Comparison of ENCODE assay signal across 1 cellular context in the genomic region with DNA sequence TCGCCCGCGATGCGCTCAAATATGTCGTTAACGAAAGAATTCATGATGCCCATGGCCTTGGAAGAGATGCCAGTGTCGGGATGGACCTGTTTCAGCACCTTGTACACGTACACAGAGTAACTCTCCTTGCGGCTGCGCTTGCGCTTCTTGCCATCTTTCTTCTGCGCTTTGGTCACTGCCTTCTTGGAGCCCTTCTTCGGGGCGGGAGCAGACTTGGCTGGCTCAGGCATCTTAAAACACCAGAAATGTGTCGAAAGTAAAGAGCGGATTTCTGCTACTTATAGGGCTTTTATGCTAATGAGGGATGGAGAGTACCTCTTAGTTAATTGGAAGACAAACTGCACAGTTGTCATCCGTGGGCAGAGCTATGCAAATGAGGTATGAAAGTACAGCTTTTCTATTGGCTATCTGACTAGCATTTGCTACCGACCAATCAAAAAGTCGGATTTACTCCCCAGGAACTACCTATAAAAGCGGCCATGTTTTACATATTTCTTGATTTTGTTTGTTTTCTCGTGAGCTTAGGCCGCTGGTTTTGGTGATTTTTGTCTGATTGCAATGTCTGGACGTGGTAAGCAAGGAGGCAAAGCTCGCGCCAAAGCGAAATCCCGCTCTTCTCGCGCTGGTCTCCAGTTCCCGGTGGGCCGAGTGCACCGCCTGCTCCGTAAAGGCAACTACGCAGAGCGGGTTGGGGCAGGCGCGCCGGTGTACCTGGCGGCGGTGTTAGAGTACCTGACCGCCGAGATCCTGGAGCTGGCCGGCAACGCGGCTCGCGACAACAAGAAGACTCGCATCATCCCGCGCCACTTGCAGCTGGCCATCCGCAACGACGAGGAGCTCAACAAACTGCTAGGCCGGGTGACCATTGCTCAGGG.
TF ChIP-seq lines count a peak whose summit lies in the region.

No MANE protein-coding gene starts in this region.

TF ChIP-seq in K562, 482 proteins besides CTCF, POLR2A, EP300 and RAD21 (continued from another document and continues in another):
- TF ChIP-seq, protein P1, sequence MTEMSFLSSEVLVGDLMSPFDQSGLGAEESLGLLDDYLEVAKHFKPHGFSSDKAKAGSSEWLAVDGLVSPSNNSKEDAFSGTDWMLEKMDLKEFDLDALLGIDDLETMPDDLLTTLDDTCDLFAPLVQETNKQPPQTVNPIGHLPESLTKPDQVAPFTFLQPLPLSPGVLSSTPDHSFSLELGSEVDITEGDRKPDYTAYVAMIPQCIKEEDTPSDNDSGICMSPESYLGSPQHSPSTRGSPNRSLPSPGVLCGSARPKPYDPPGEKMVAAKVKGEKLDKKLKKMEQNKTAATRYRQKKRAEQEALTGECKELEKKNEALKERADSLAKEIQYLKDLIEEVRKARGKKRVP (CRISPR knock-in tag; IDR thresholded peaks at IDR 0.05): no peak
- TF ChIP-seq HIVEP1 (CRISPR knock-in tag; IDR thresholded peaks at IDR 0.05): no peak
- no peak for TF ChIP-seq SMARCB1 (IDR thresholded peaks at IDR 0.05; ENCODE audit: insufficient read length, low read depth)
- no peak for TF ChIP-seq PTRF (tag; IDR thresholded peaks at IDR 0.05)
- TF ChIP-seq, protein P2, sequence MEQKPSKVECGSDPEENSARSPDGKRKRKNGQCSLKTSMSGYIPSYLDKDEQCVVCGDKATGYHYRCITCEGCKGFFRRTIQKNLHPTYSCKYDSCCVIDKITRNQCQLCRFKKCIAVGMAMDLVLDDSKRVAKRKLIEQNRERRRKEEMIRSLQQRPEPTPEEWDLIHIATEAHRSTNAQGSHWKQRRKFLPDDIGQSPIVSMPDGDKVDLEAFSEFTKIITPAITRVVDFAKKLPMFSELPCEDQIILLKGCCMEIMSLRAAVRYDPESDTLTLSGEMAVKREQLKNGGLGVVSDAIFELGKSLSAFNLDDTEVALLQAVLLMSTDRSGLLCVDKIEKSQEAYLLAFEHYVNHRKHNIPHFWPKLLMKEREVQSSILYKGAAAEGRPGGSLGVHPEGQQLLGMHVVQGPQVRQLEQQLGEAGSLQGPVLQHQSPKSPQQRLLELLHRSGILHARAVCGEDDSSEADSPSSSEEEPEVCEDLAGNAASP (IDR thresholded peaks at IDR 0.05): no peak
- peak; percentile 100 for TF ChIP-seq MTA3 (IDR thresholded peaks at IDR 0.05; ENCODE audit: borderline replicate concordance)
- no peak for TF ChIP-seq KLF6 (CRISPR knock-in tag; IDR thresholded peaks at IDR 0.05; ENCODE audit: borderline replicate concordance)
- no peak for TF ChIP-seq ZNF3 (CRISPR knock-in tag; IDR thresholded peaks at IDR 0.05)
- peak; percentile 37; the same call in 1 of the 2 replicates for TF ChIP-seq CXXC5 (CRISPR knock-in tag; IDR thresholded peaks at IDR 0.05)
- TF ChIP-seq ZNF830 (CRISPR knock-in tag; IDR thresholded peaks at IDR 0.05): peak; percentile 94; the same call in 1 of the 2 replicates
- no peak for TF ChIP-seq ZNF41 (CRISPR knock-in tag; conservative IDR thresholded peaks at IDR 0.05)
- peak; percentile 54; the same call in 1 of the 2 replicates for TF ChIP-seq MTA1 (IDR thresholded peaks at IDR 0.05; ENCODE audit: borderline replicate concordance)
- no peak for TF ChIP-seq ZBTB17 (CRISPR knock-in tag; IDR thresholded peaks at IDR 0.05)
- TF ChIP-seq MCM3 (IDR thresholded peaks at IDR 0.05): no peak
- no peak for TF ChIP-seq MECOM (CRISPR knock-in tag; IDR thresholded peaks at IDR 0.05)
- TF ChIP-seq DDX20 (tag; IDR thresholded peaks at IDR 0.05; ENCODE audit: low read depth): no peak
- peak; percentile 73 for TF ChIP-seq PHF8 (IDR thresholded peaks at IDR 0.05; ENCODE audit: borderline replicate concordance, low read length)
- no peak for TF ChIP-seq ZNF785 (CRISPR knock-in tag; IDR thresholded peaks at IDR 0.05)
- TF ChIP-seq ZNF707 (CRISPR knock-in tag; conservative IDR thresholded peaks at IDR 0.05): no peak
- TF ChIP-seq, protein P3, sequence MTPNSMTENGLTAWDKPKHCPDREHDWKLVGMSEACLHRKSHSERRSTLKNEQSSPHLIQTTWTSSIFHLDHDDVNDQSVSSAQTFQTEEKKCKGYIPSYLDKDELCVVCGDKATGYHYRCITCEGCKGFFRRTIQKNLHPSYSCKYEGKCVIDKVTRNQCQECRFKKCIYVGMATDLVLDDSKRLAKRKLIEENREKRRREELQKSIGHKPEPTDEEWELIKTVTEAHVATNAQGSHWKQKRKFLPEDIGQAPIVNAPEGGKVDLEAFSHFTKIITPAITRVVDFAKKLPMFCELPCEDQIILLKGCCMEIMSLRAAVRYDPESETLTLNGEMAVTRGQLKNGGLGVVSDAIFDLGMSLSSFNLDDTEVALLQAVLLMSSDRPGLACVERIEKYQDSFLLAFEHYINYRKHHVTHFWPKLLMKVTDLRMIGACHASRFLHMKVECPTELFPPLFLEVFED (CRISPR knock-in tag; conservative IDR thresholded peaks at IDR 0.05): no peak; the same call in 1 of the 2 replicates
- TF ChIP-seq NR3C1 (CRISPR knock-in tag; IDR thresholded peaks at IDR 0.05): 0 out of 2 replicates have a peak, but pooled peaks have one; percentile 54
- TF ChIP-seq, protein P4, sequence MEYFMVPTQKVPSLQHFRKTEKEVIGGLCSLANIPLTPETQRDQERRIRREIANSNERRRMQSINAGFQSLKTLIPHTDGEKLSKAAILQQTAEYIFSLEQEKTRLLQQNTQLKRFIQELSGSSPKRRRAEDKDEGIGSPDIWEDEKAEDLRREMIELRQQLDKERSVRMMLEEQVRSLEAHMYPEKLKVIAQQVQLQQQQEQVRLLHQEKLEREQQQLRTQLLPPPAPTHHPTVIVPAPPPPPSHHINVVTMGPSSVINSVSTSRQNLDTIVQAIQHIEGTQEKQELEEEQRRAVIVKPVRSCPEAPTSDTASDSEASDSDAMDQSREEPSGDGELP (CRISPR knock-in tag; IDR thresholded peaks at IDR 0.05; ENCODE audit: borderline replicate concordance): peak; percentile 86
- TF ChIP-seq EGR1 (conservative IDR thresholded peaks at IDR 0.05): no peak
- TF ChIP-seq FOXJ3 (CRISPR knock-in tag; IDR thresholded peaks at IDR 0.05): no peak
- TF ChIP-seq MYC (IDR thresholded peaks at IDR 0.05; ENCODE audit: low read depth, low read length): peak; percentile 74
- no peak; the same call in 1 of the 2 replicates for TF ChIP-seq MYC (CRISPR knock-in tag; IDR thresholded peaks at IDR 0.05; ENCODE audit: borderline replicate concordance, low read depth)
- TF ChIP-seq ZNF121 (CRISPR knock-in tag; conservative IDR thresholded peaks at IDR 0.05): peak; percentile 54
- peak; percentile 67 for TF ChIP-seq CREB1 (IDR thresholded peaks at IDR 0.05)
- peak; percentile 76 for TF ChIP-seq CREB1 (CRISPR knock-in tag; IDR thresholded peaks at IDR 0.05)
- peak; percentile 90 for TF ChIP-seq NFRKB (IDR thresholded peaks at IDR 0.05; ENCODE audit: low read depth)
- TF ChIP-seq CHD1 (IDR thresholded peaks at IDR 0.05; ENCODE audit: low read length): peak; percentile 98
- no peak for TF ChIP-seq JUN (IDR thresholded peaks at IDR 0.05; ENCODE audit: borderline replicate concordance, low read depth, low read length)
- TF ChIP-seq JUN (CRISPR knock-in tag; IDR thresholded peaks at IDR 0.05; ENCODE audit: borderline replicate concordance): no peak; the same call in 1 of the 2 replicates
- TF ChIP-seq, protein P5, sequence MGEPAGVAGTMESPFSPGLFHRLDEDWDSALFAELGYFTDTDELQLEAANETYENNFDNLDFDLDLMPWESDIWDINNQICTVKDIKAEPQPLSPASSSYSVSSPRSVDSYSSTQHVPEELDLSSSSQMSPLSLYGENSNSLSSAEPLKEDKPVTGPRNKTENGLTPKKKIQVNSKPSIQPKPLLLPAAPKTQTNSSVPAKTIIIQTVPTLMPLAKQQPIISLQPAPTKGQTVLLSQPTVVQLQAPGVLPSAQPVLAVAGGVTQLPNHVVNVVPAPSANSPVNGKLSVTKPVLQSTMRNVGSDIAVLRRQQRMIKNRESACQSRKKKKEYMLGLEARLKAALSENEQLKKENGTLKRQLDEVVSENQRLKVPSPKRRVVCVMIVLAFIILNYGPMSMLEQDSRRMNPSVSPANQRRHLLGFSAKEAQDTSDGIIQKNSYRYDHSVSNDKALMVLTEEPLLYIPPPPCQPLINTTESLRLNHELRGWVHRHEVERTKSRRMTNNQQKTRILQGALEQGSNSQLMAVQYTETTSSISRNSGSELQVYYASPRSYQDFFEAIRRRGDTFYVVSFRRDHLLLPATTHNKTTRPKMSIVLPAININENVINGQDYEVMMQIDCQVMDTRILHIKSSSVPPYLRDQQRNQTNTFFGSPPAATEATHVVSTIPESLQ (CRISPR knock-in tag; IDR thresholded peaks at IDR 0.05): peak; percentile 30; the same call in 1 of the 2 replicates
- peak; percentile 49 for TF ChIP-seq ATF7 (IDR thresholded peaks at IDR 0.05)
- TF ChIP-seq TEAD2 (tag; IDR thresholded peaks at IDR 0.05): no peak
- peak; percentile 95 for TF ChIP-seq RBM39 (optimal IDR thresholded peaks at IDR 0.05; ENCODE audit: low read depth, low read length)
- TF ChIP-seq ZNF324 (CRISPR knock-in tag; IDR thresholded peaks at IDR 0.05): no peak
- TF ChIP-seq ZSCAN29 (IDR thresholded peaks at IDR 0.05): peak; percentile 2; the same call in 1 of the 2 replicates
- TF ChIP-seq THRAP3 (IDR thresholded peaks at IDR 0.05; ENCODE audit: borderline replicate concordance): no peak; the same call in 1 of the 2 replicates
- TF ChIP-seq ZNF764 (CRISPR knock-in tag; IDR thresholded peaks at IDR 0.05; ENCODE audit: low read depth): no peak
- peak; percentile 72; the same call in 1 of the 2 replicates for TF ChIP-seq CBFB (CRISPR knock-in tag; IDR thresholded peaks at IDR 0.05)
- TF ChIP-seq, protein P6, sequence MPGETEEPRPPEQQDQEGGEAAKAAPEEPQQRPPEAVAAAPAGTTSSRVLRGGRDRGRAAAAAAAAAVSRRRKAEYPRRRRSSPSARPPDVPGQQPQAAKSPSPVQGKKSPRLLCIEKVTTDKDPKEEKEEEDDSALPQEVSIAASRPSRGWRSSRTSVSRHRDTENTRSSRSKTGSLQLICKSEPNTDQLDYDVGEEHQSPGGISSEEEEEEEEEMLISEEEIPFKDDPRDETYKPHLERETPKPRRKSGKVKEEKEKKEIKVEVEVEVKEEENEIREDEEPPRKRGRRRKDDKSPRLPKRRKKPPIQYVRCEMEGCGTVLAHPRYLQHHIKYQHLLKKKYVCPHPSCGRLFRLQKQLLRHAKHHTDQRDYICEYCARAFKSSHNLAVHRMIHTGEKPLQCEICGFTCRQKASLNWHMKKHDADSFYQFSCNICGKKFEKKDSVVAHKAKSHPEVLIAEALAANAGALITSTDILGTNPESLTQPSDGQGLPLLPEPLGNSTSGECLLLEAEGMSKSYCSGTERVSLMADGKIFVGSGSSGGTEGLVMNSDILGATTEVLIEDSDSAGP (CRISPR knock-in tag; IDR thresholded peaks at IDR 0.05): peak; percentile 62
- TF ChIP-seq ZNF778 (CRISPR knock-in tag; IDR thresholded peaks at IDR 0.05): no peak
- TF ChIP-seq CHD2 (IDR thresholded peaks at IDR 0.05; ENCODE audit: low read depth, low read length): peak; percentile 90
- peak; percentile 39; the same call in 1 of the 2 replicates for TF ChIP-seq ZNF263 (CRISPR knock-in tag; IDR thresholded peaks at IDR 0.05; ENCODE audit: borderline replicate concordance)
- TF ChIP-seq, protein P7, sequence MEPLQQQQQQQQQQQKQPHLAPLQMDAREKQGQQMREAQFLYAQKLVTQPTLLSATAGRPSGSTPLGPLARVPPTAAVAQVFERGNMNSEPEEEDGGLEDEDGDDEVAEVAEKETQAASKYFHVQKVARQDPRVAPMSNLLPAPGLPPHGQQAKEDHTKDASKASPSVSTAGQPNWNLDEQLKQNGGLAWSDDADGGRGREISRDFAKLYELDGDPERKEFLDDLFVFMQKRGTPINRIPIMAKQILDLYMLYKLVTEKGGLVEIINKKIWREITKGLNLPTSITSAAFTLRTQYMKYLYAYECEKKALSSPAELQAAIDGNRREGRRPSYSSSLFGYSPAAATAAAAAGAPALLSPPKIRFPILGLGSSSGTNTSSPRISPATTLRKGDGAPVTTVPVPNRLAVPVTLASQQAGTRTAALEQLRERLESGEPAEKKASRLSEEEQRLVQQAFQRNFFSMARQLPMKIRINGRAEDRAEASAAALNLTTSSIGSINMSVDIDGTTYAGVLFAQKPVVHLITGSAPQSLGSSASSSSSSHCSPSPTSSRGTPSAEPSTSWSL (CRISPR knock-in tag; IDR thresholded peaks at IDR 0.05; ENCODE audit: borderline replicate concordance): no peak
- peak; percentile 77 for TF ChIP-seq ZKSCAN1 (IDR thresholded peaks at IDR 0.05; ENCODE audit: low read depth, low read length)
- no peak for TF ChIP-seq ZNF140 (CRISPR knock-in tag; IDR thresholded peaks at IDR 0.05)
- no peak for TF ChIP-seq L3MBTL2 (IDR thresholded peaks at IDR 0.05)
- no peak for TF ChIP-seq NR2F6 (CRISPR knock-in tag; IDR thresholded peaks at IDR 0.05)
- peak; percentile 34; the same call in 1 of the 2 replicates for TF ChIP-seq TCF7L2 (IDR thresholded peaks at IDR 0.05; ENCODE audit: low read depth, low read length)
- TF ChIP-seq EZH2 (IDR thresholded peaks at IDR 0.05; ENCODE audit: borderline replicate concordance, low read depth, low read length): no peak
- TF ChIP-seq SMARCA4 (IDR thresholded peaks at IDR 0.05): peak; percentile 25; the same call in 1 of the 2 replicates
- TF ChIP-seq, protein P8, sequence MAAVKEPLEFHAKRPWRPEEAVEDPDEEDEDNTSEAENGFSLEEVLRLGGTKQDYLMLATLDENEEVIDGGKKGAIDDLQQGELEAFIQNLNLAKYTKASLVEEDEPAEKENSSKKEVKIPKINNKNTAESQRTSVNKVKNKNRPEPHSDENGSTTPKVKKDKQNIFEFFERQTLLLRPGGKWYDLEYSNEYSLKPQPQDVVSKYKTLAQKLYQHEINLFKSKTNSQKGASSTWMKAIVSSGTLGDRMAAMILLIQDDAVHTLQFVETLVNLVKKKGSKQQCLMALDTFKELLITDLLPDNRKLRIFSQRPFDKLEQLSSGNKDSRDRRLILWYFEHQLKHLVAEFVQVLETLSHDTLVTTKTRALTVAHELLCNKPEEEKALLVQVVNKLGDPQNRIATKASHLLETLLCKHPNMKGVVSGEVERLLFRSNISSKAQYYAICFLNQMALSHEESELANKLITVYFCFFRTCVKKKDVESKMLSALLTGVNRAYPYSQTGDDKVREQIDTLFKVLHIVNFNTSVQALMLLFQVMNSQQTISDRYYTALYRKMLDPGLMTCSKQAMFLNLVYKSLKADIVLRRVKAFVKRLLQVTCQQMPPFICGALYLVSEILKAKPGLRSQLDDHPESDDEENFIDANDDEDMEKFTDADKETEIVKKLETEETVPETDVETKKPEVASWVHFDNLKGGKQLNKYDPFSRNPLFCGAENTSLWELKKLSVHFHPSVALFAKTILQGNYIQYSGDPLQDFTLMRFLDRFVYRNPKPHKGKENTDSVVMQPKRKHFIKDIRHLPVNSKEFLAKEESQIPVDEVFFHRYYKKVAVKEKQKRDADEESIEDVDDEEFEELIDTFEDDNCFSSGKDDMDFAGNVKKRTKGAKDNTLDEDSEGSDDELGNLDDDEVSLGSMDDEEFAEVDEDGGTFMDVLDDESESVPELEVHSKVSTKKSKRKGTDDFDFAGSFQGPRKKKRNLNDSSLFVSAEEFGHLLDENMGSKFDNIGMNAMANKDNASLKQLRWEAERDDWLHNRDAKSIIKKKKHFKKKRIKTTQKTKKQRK (IDR thresholded peaks at IDR 0.05; ENCODE audit: borderline replicate concordance, low read depth, low read length): no peak
- no peak for TF ChIP-seq ZNF445 (CRISPR knock-in tag; IDR thresholded peaks at IDR 0.05; ENCODE audit: low read depth)
- TF ChIP-seq ZKSCAN8 (CRISPR knock-in tag; IDR thresholded peaks at IDR 0.05): no peak
- TF ChIP-seq NFE2L1 (tag; IDR thresholded peaks at IDR 0.05; ENCODE audit: borderline replicate concordance, low read depth): no peak
- TF ChIP-seq ZNF146 (CRISPR knock-in tag; IDR thresholded peaks at IDR 0.05; ENCODE audit: unreplicated experiment): no peak
